12 cellular contexts compared by ENCODE assay signal in the genomic region with DNA sequence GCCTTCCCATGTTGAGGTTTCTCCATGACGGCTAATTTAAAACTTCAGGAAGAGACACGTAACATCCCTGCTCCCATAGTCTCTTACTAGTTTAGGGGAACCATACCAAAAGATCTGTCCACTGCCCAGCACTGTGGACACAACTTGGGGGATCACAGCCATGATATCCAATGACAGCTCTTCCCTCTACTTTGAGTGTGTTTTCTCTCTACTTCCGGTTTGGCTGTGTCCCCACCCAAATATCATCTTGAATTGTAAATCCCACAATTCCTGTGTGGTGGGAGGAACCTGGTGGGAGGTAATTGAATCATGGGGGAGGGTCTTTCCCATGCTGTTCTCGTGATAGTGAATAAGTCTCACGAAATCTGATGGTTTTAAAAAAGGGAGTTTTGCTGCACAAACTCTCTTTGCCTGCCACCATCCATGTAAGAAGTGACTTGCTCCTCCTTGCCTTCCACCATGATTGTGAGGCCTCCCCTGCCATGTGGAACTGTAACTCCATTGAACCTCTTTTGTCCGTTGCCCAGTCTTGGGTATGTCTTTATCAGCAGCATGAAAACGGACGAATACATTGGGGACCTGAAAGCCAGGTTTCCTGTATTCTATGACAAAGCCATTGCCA. TPM values are rescaled to one million over a fixed set of nuclear protein-coding genes. Genes with fewer than 3 reads are reported as not detected.
DNase-seq lines count a peak whose midpoint lies in the region; ATAC-seq and TF ChIP-seq lines count a peak whose summit lies in the region.
"Had no signal": no experiment of that assay in that cellular context is flagged by ENCODE, and none has a peak within 500 bp of the region (broad histone marks: within the 10 kb centered on the region; RNA-seq: fewer than 3 reads in every experiment).

No MANE protein-coding gene starts in this region.

- no peaks in the 10 kb centered on the region for H3K27me3 Mint-ChIP-seq in activated T-cell treated with anti-CD3 and anti-CD28 coated beads, Interleukin-2, amount 50 U/mL, for 24 hours
- no peaks in the 10 kb centered on the region for H3K27me3 Mint-ChIP-seq in activated CD4-positive, alpha-beta memory T cell treated with anti-CD3 and anti-CD28 coated beads for 36 hours

- intact Hi-C loops in activated CD4-positive, alpha-beta memory T cell treated with anti-CD3 and anti-CD28 coated beads for 36 hours (cut with micrococcal nuclease), result loop anchor here (5.0 to 10.0 kb wide), 5 partner anchors 105 to 605 kb away; a partner anchor contains a TSS

- CTCF ChIA-PET in activated CD4-positive, alpha-beta memory T cell treated with anti-CD3 and anti-CD28 coated beads for 36 hours (lab: Charles Lee), result interaction anchor here (0.7 to 5.4 kb wide), 8 partner anchors 12 to 106 kb away, joined by 3 to 25 read pairs (median 4); no protein-coding TSS in a partner anchor

- H3K36me3 Mint-ChIP-seq in activated T-cell treated with anti-CD3 and anti-CD28 coated beads, Interleukin-2, amount 50 U/mL, for 24 hours (ENCODE audit: low read depth), result peaks cover 13% of the 10 kb centered on the region
- H3K36me3 Mint-ChIP-seq in activated CD4-positive, alpha-beta memory T cell treated with anti-CD3 and anti-CD28 coated beads for 36 hours, result peaks cover 6% of the 10 kb centered on the region
- H3K36me3 Mint-ChIP-seq in stimulated activated effector memory CD8-positive, alpha-beta T cell treated with anti-CD3 and anti-CD28 coated beads, Interleukin-12 subunit alpha, Interleukin-12 subunit beta, amount 100 ng/mL, for 72 hours, result no peaks in the 10 kb centered on the region

- WGBS in hepatocyte (ENCODE audit: low lambda C conversion rate, missing lambda C conversion rate), result 91% methylated on average over 8 of the region's 8 CpGs

- H3K9me3 Mint-ChIP-seq in activated T-cell treated with anti-CD3 and anti-CD28 coated beads, Interleukin-2, amount 50 U/mL, for 24 hours, result no peaks in the 10 kb centered on the region
- H3K9me3 Mint-ChIP-seq in activated CD4-positive, alpha-beta memory T cell treated with anti-CD3 and anti-CD28 coated beads for 36 hours, result no peaks in the 10 kb centered on the region
- no peaks in the 10 kb centered on the region for H3K9me3 Mint-ChIP-seq in stimulated activated effector memory CD8-positive, alpha-beta T cell treated with anti-CD3 and anti-CD28 coated beads, Interleukin-12 subunit alpha, Interleukin-12 subunit beta, amount 100 ng/mL, for 72 hours

- peaks cover 71% of the 10 kb centered on the region for H3K4me1 Mint-ChIP-seq in activated T-cell treated with anti-CD3 and anti-CD28 coated beads, Interleukin-2, amount 50 U/mL, for 24 hours (ENCODE audit: low read depth)
- H3K4me1 Mint-ChIP-seq in activated CD4-positive, alpha-beta memory T cell treated with anti-CD3 and anti-CD28 coated beads for 36 hours (ENCODE audit: low read depth), result peaks cover 62% of the 10 kb centered on the region
- H3K4me1 Mint-ChIP-seq in stimulated activated effector memory CD8-positive, alpha-beta T cell treated with anti-CD3 and anti-CD28 coated beads, Interleukin-12 subunit alpha, Interleukin-12 subunit beta, amount 100 ng/mL, for 72 hours, result peaks cover 67% of the 10 kb centered on the region

- H3K9me2 ChIP-seq in hepatocyte (replicated peaks; ENCODE audit: insufficient read depth), result no peaks in the 10 kb centered on the region

- no peak for TF ChIP-seq CTCF in hepatocyte (IDR thresholded peaks at IDR 0.05; ENCODE audit: poor library complexity)

- peak overlapping the region; percentile 95 for H3K27ac Mint-ChIP-seq in activated T-cell treated with anti-CD3 and anti-CD28 coated beads, Interleukin-2, amount 50 U/mL, for 24 hours
- H3K27ac Mint-ChIP-seq in activated CD4-positive, alpha-beta memory T cell treated with anti-CD3 and anti-CD28 coated beads for 36 hours, result peak overlapping the region; percentile 90
- H3K27ac Mint-ChIP-seq in stimulated activated effector memory CD8-positive, alpha-beta T cell treated with anti-CD3 and anti-CD28 coated beads, Interleukin-12 subunit alpha, Interleukin-12 subunit beta, amount 100 ng/mL, for 72 hours, result peak overlapping the region; percentile 83

- peak overlapping the region; percentile 87 for H3K4me2 ChIP-seq in hepatocyte

- POLR2A ChIA-PET in activated CD4-positive, alpha-beta memory T cell treated with anti-CD3 and anti-CD28 coated beads for 36 hours (lab: Charles Lee), result interaction anchor here (0.6 to 5.2 kb wide), 6 partner anchors 12 to 87 kb away, joined by 3 to 28 read pairs (median 3); no protein-coding TSS in a partner anchor

- peak overlapping the region; percentile 89 for H3K4me3 Mint-ChIP-seq in activated T-cell treated with anti-CD3 and anti-CD28 coated beads, Interleukin-2, amount 50 U/mL, for 24 hours
- peak overlapping the region; percentile 87 for H3K4me3 Mint-ChIP-seq in activated CD4-positive, alpha-beta memory T cell treated with anti-CD3 and anti-CD28 coated beads for 36 hours
- H3K4me3 Mint-ChIP-seq in stimulated activated effector memory CD8-positive, alpha-beta T cell treated with anti-CD3 and anti-CD28 coated beads, Interleukin-12 subunit alpha, Interleukin-12 subunit beta, amount 100 ng/mL, for 72 hours, result peak overlapping the region; percentile 81

- no peak overlapping the region for H3K27ac ChIP-seq in hepatocyte
- H3K27ac ChIP-seq: WERI-Rb-1 had no signal

- no peak overlapping the region for H2AFZ ChIP-seq in hepatocyte

- H4K20me1 ChIP-seq in hepatocyte (ENCODE audit: insufficient read depth, poor library complexity, severe bottlenecking), result no peaks in the 10 kb centered on the region

- DNase-seq in activated T-cell treated with anti-CD3 and anti-CD28 coated beads, Interleukin-2, amount 50 U/mL, for 24 hours, result no peak
- DNase-seq in activated T-cell treated with anti-CD3 and anti-CD28 coated beads for 4 hours, result no peak
- DNase-seq in activated CD4-positive, alpha-beta memory T cell treated with anti-CD3 and anti-CD28 coated beads for 36 hours, result no peak
- no peak for DNase-seq in hepatocyte (ENCODE audit: low spot score)
- no peak for DNase-seq in stimulated activated effector memory CD8-positive, alpha-beta T cell treated with anti-CD3 and anti-CD28 coated beads, Interleukin-12 subunit alpha, Interleukin-12 subunit beta, amount 100 ng/mL, for 72 hours (ENCODE audit: low spot score in 2 of 2)
- no peak for DNase-seq in NOMO-1 treated with DMSO at 0.1 percent for 48 hours (lab: John Stamatoyannopoulos, UW; ENCODE audit: unreplicated experiment)
- DNase-seq in superior temporal gyrus (ENCODE audit: extremely low spot score), result no peak
- DNase-seq: ACHN; NCI-H524 treated with DMSO at 0.1 percent for 48 hours; stimulated activated CD4-positive, alpha-beta T cell treated with anti-CD3 and anti-CD28 coated beads, Interleukin-1b, Interleukin-23, amount 100 ng/mL, for 48 hours; WERI-Rb-1 had no signal

- H3K36me3 ChIP-seq in hepatocyte (replicated peaks; ENCODE audit: insufficient read depth, low read depth), result no peaks in the 10 kb centered on the region
- H3K36me3 ChIP-seq: WERI-Rb-1 had no signal

- ATAC-seq in stimulated activated effector memory CD8-positive, alpha-beta T cell treated with anti-CD3 and anti-CD28 coated beads, Interleukin-12 subunit alpha, Interleukin-12 subunit beta, amount 100 ng/mL, for 72 hours, result no peak
- ATAC-seq in GM21526 (IDR thresholded peaks at IDR 0.05; ENCODE audit: low FRiP score, unreplicated experiment), result no peak

- H3K79me2 ChIP-seq in hepatocyte, result peaks cover 17% of the 10 kb centered on the region

- H3K27me3 ChIP-seq in hepatocyte, result no peaks in the 10 kb centered on the region

- no peak overlapping the region for H3K4me3 ChIP-seq in hepatocyte

- H3K4me1 ChIP-seq in hepatocyte (ENCODE audit: insufficient read depth), result peaks cover 17% of the 10 kb centered on the region

- no peaks in the 10 kb centered on the region for H3K9me3 ChIP-seq in hepatocyte (ENCODE audit: low read depth)

RNA-seq across cellular contexts. Expression of a gene that starts 1.6 kb away (rescaled TPM):
- 10 to 100 TPM; 71.9 to 76.7 TPM for total RNA-seq in activated CD4-positive, alpha-beta memory T cell treated with anti-CD3 and anti-CD28 coated beads for 36 hours
- total RNA-seq in hepatocyte, result 21.6 and 22.2 TPM in 2 replicates
- 10.1 and 10.5 TPM in 2 replicates for polyA plus RNA-seq in hepatocyte
